Comparison of ENCODE assay signal across 14 cellular contexts in genomic region chrX:47991263-47992092, GRCh38. TPM values are rescaled to one million over a fixed set of nuclear protein-coding genes. Genes with fewer than 3 reads are reported as not detected.
DNase-seq lines count a peak whose midpoint lies in the region; ATAC-seq, FAIRE-seq and TF ChIP-seq lines count a peak whose summit lies in the region.
"Had no signal": no experiment of that assay in that cellular context is flagged by ENCODE, and none has a peak within 500 bp of the region (broad histone marks: within the 10 kb centered on the region; RNA-seq: fewer than 3 reads in every experiment).

No MANE protein-coding gene starts in this region.

- intact Hi-C loops in activated CD8-positive, alpha-beta T cell treated with anti-CD3 and anti-CD28 coated beads for 36 hours (cut with micrococcal nuclease), result no loop called here

- no peak for FAIRE-seq in urothelium cell line (lab: Jason Lieb, UNC)
- FAIRE-seq: K562 had no signal

- H3K27ac Mint-ChIP-seq in activated naive CD4-positive, alpha-beta T cell treated with anti-CD3 and anti-CD28 coated beads, Interleukin-2, amount 10 ng/mL, durations not matched to agents 7 days and 5 days, result peak overlapping the region; percentile 79
- peak overlapping the region; percentile 85 for H3K27ac Mint-ChIP-seq in activated CD8-positive, alpha-beta T cell treated with anti-CD3 and anti-CD28 coated beads for 36 hours

- H3K27me3 Mint-ChIP-seq in activated naive CD4-positive, alpha-beta T cell treated with anti-CD3 and anti-CD28 coated beads, Interleukin-2, amount 10 ng/mL, durations not matched to agents 7 days and 5 days, result no peaks in the 10 kb centered on the region
- H3K27me3 Mint-ChIP-seq in activated CD8-positive, alpha-beta T cell treated with anti-CD3 and anti-CD28 coated beads for 36 hours, result no peaks in the 10 kb centered on the region

- peaks cover 37% of the 10 kb centered on the region for H3K9me3 Mint-ChIP-seq in activated naive CD4-positive, alpha-beta T cell treated with anti-CD3 and anti-CD28 coated beads, Interleukin-2, amount 10 ng/mL, durations not matched to agents 7 days and 5 days
- H3K9me3 Mint-ChIP-seq in activated CD8-positive, alpha-beta T cell treated with anti-CD3 and anti-CD28 coated beads for 36 hours, result peaks cover 3% of the 10 kb centered on the region

- CTCF ChIA-PET in activated naive CD4-positive, alpha-beta T cell treated with anti-CD3 and anti-CD28 coated beads, Interleukin-2, amount 10 ng/mL, durations not matched to agents 7 days and 5 days (lab: Charles Lee), result no interaction called here
- CTCF ChIA-PET in activated CD8-positive, alpha-beta T cell treated with anti-CD3 and anti-CD28 coated beads for 36 hours (lab: Charles Lee), result no interaction called here

- peak; percentile 71 for ATAC-seq in activated CD8-positive, alpha-beta T cell treated with anti-CD3 and anti-CD28 coated beads for 36 hours
- ATAC-seq in HG02571 (IDR thresholded peaks at IDR 0.05; ENCODE audit: unreplicated experiment) (no peak), HG03520 (IDR thresholded peaks at IDR 0.05; ENCODE audit: unreplicated experiment) (no peak)
- ATAC-seq: K562 had no signal

- POLR2A ChIA-PET in activated CD8-positive, alpha-beta T cell treated with anti-CD3 and anti-CD28 coated beads for 36 hours (lab: Charles Lee), result no interaction called here

- H3K4me1 Mint-ChIP-seq in activated naive CD4-positive, alpha-beta T cell treated with anti-CD3 and anti-CD28 coated beads, Interleukin-2, amount 10 ng/mL, durations not matched to agents 7 days and 5 days, result peaks cover 26% of the 10 kb centered on the region
- H3K4me1 Mint-ChIP-seq in activated CD8-positive, alpha-beta T cell treated with anti-CD3 and anti-CD28 coated beads for 36 hours (ENCODE audit: low read depth), result peaks cover 41% of the 10 kb centered on the region

- TF ChIP-seq CTCF in activated CD8-positive, alpha-beta T cell treated with anti-CD3 and anti-CD28 coated beads for 36 hours (IDR thresholded peaks at IDR 0.05), result no peak
- TF ChIP-seq CTCF in fibroblast of pulmonary artery (IDR thresholded peaks at IDR 0.05; ENCODE audit: low read length, missing control alignments), result no peak

- peak; percentile 20 for DNase-seq in activated naive CD4-positive, alpha-beta T cell treated with anti-CD3 and anti-CD28 coated beads, Interleukin-2, amount 10 ng/mL, durations not matched to agents 7 days and 5 days
- DNase-seq in activated naive CD4-positive, alpha-beta T cell treated with anti-CD3 and anti-CD28 coated beads, Interleukin-2, amount 50 U/mL, for 16 hours, result no peak
- peak; percentile 4 for DNase-seq in activated CD8-positive, alpha-beta T cell treated with anti-CD3 and anti-CD28 coated beads for 36 hours
- peak; percentile 38 for DNase-seq in fibroblast of pulmonary artery (ENCODE audit: low read depth)
- peak; percentile 13 for DNase-seq in urothelium cell line (ENCODE audit: low spot score)
- DNase-seq in HPDE6-E6E7 (ENCODE audit: extremely low spot score), result no peak
- DNase-seq: cortex of kidney, islet precursor cell, NCI-H446 treated with DMSO at 0.1 percent for 48 hours, uterus had no signal

- peaks cover 91% of the 10 kb centered on the region for H3K36me3 Mint-ChIP-seq in activated naive CD4-positive, alpha-beta T cell treated with anti-CD3 and anti-CD28 coated beads, Interleukin-2, amount 10 ng/mL, durations not matched to agents 7 days and 5 days
- H3K36me3 Mint-ChIP-seq in activated CD8-positive, alpha-beta T cell treated with anti-CD3 and anti-CD28 coated beads for 36 hours (ENCODE audit: low read depth), result peaks cover 73% of the 10 kb centered on the region

- no peak overlapping the region for H3K4me3 ChIP-seq in fibroblast of pulmonary artery (replicated peaks; ENCODE audit: low read depth, low read length)
- H3K4me3 ChIP-seq: K562, SJSA1, uterus had no signal

- H3K4me3 Mint-ChIP-seq in activated naive CD4-positive, alpha-beta T cell treated with anti-CD3 and anti-CD28 coated beads, Interleukin-2, amount 10 ng/mL, durations not matched to agents 7 days and 5 days, result no peak overlapping the region
- no peak overlapping the region for H3K4me3 Mint-ChIP-seq in activated CD8-positive, alpha-beta T cell treated with anti-CD3 and anti-CD28 coated beads for 36 hours

RNA-seq across cellular contexts. Expression of gene ZNF182, which starts 12.3 kb away (rescaled TPM):
- 1 to 10 TPM; 7.9 to 8.3 TPM for total RNA-seq in activated CD8-positive, alpha-beta T cell treated with anti-CD3 and anti-CD28 coated beads for 36 hours

RNA-seq across cellular contexts. Expression of gene SPACA5, which starts 15.3 kb away (rescaled TPM):
- not detected for total RNA-seq in activated CD8-positive, alpha-beta T cell treated with anti-CD3 and anti-CD28 coated beads for 36 hours
- total RNA-seq: K562, SJSA1, uterus had no signal

Comparison
In these comparisons a context has a peak if more than half of its experiments do, and no peak if none do; other contexts are left out.
1. DNase-seq: peak in activated naive CD4-positive, alpha-beta T cell treated with anti-CD3 and anti-CD28 coated beads, Interleukin-2, amount 10 ng/mL, durations not matched to agents 7 days and 5 days (single experiment), activated CD8-positive, alpha-beta T cell treated with anti-CD3 and anti-CD28 coated beads for 36 hours (single experiment), fibroblast of pulmonary artery (single experiment) and urothelium cell line (single experiment); none in activated naive CD4-positive, alpha-beta T cell treated with anti-CD3 and anti-CD28 coated beads, Interleukin-2, amount 50 U/mL, for 16 hours (single experiment) and HPDE6-E6E7 (single experiment).